ENCODE assay signal across 27 cellular contexts in the genomic region with DNA sequence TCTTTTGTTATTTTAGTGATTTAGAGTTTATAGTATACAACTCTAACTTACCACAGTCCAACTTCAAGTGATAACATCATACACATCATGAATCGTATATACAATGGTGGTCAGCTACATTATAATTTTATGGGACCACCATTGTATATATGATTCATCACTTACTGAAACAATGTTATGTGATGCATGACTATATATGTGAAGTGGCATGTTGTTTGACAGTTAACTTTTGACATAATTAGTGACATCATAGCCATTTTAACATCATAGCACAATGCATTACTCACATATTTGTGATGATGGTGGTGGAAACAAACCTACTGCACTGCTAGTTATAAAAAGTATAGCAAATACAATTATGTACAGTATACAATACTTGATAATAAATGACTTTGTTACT. TPM values are rescaled to one million over a fixed set of nuclear protein-coding genes. Genes with fewer than 3 reads are reported as not detected.
DNase-seq lines count a peak whose midpoint lies in the region; FAIRE-seq and TF ChIP-seq lines count a peak whose summit lies in the region.
"Had no signal": no experiment of that assay in that cellular context is flagged by ENCODE, and none has a peak within 500 bp of the region (broad histone marks: within the 10 kb centered on the region; RNA-seq: fewer than 3 reads in every experiment).

No MANE protein-coding gene starts in this region.

- H3K9me3 Mint-ChIP-seq in astrocyte (ENCODE audit: unreplicated experiment) (no peaks in the 10 kb centered on the region), nephron progenitor cell (peaks cover 9% of the 10 kb centered on the region)
- H3K9me3 Mint-ChIP-seq: CD4-positive, alpha-beta T cell; CD8-positive, alpha-beta memory T cell; H9; HFFc6 had no signal

- FAIRE-seq in D721Med (lab: Jason Lieb, UNC), result peak; percentile 11
- FAIRE-seq in astrocyte (lab: Jason Lieb, UNC), result peak; percentile 17
- FAIRE-seq: GM12892, GM19239, H1 had no signal

- no peaks in the 10 kb centered on the region for H3K9me2 ChIP-seq in hepatocyte (replicated peaks; ENCODE audit: insufficient read depth)

- H3K27me3 Mint-ChIP-seq in astrocyte (ENCODE audit: low read depth, unreplicated experiment), result no peaks in the 10 kb centered on the region
- H3K27me3 Mint-ChIP-seq in nephron progenitor cell (ENCODE audit: low read depth, poor library complexity), result peaks cover 11% of the 10 kb centered on the region
- H3K27me3 Mint-ChIP-seq: CD4-positive, alpha-beta T cell had no signal

- no peak overlapping the region for H3K9ac ChIP-seq in astrocyte (ENCODE audit: low read length)
- H3K9ac ChIP-seq: BLaER1 treated with 17β-estradiol and CSF1 and Interleukin-3, amounts not matched to agents 10 nM and 100 nM; GM23248 had no signal

- DNase-seq in D721Med (ENCODE audit: insufficient read length, low spot score), result no peak
- DNase-seq in ELR (ENCODE audit: low read depth), result peak; percentile 52
- no peak for DNase-seq in astrocyte (ENCODE audit: low read depth)
- DNase-seq in hepatocyte (ENCODE audit: low spot score), result no peak
- DNase-seq in nephron progenitor cell, result no peak
- DNase-seq in globus pallidus (ENCODE audit: low spot score), result no peak
- DNase-seq: 8988T; ACHN; AML-193; BE2C; CD4-positive, alpha-beta T cell; CD8-positive, alpha-beta memory T cell; DMS53; DND-41; EL; GF-D8; GM23248; H9; HFFc6 had no signal

- H3K27ac Mint-ChIP-seq in astrocyte (ENCODE audit: unreplicated experiment), result no peak overlapping the region
- no peak overlapping the region for H3K27ac Mint-ChIP-seq in nephron progenitor cell
- H3K27ac Mint-ChIP-seq: CD14-positive monocyte; CD4-positive, alpha-beta T cell; CD8-positive, alpha-beta memory T cell; H9; HFFc6 had no signal

- CTCF ChIA-PET in HEK293 (lab: Yijun Ruan, JAX), result interaction anchor here (0.6 kb wide), 1 partner anchor 1603 kb away, joined by 4 read pairs; no protein-coding TSS in a partner anchor

- POLR2A ChIA-PET in HEK293 (lab: Yijun Ruan, JAX), result no interaction called here

- H4K20me1 ChIP-seq in astrocyte (ENCODE audit: insufficient read depth, low read length) (no peaks in the 10 kb centered on the region), hepatocyte (ENCODE audit: insufficient read depth, poor library complexity, severe bottlenecking) (no peaks in the 10 kb centered on the region)
- H4K20me1 ChIP-seq: BLaER1 treated with 17β-estradiol and CSF1 and Interleukin-3, amounts not matched to agents 10 nM and 100 nM had no signal

- H3K4me2 ChIP-seq in astrocyte (ENCODE audit: low read length), result no peak overlapping the region
- H3K4me2 ChIP-seq in hepatocyte, result no peak overlapping the region
- H3K4me2 ChIP-seq: A549; BLaER1 treated with 17β-estradiol and CSF1 and Interleukin-3, amounts not matched to agents 10 nM and 100 nM had no signal

- TF ChIP-seq CTCF in D721Med (IDR thresholded peaks at IDR 0.05; ENCODE audit: insufficient read depth, missing control alignments) (no peak), HEK293 (tag by site-specific recombination; IDR thresholded peaks at IDR 0.05) (no peak), astrocyte (IDR thresholded peaks at IDR 0.05; ENCODE audit: insufficient read depth, low read depth, low read length) (no peak), hepatocyte (IDR thresholded peaks at IDR 0.05; ENCODE audit: poor library complexity) (no peak), nephron progenitor cell (IDR thresholded peaks at IDR 0.05) (no peak)

- H3K4me3 Mint-ChIP-seq in astrocyte (ENCODE audit: unreplicated experiment) (no peak overlapping the region), nephron progenitor cell (no peak overlapping the region)
- H3K4me3 Mint-ChIP-seq: CD14-positive monocyte; CD4-positive, alpha-beta T cell; CD8-positive, alpha-beta memory T cell; H9; HFFc6 had no signal

- no peaks in the 10 kb centered on the region for H3K9me3 ChIP-seq in HEK293 (ENCODE audit: control insufficient read depth, insufficient read depth, low read depth, low read length)
- H3K9me3 ChIP-seq in astrocyte (ENCODE audit: insufficient read depth, low read depth, low read length), result no peaks in the 10 kb centered on the region
- no peaks in the 10 kb centered on the region for H3K9me3 ChIP-seq in hepatocyte (ENCODE audit: low read depth)
- H3K9me3 ChIP-seq: BE2C had no signal

- no peaks in the 10 kb centered on the region for H3K4me1 Mint-ChIP-seq in astrocyte (ENCODE audit: low read depth, unreplicated experiment)
- no peaks in the 10 kb centered on the region for H3K4me1 Mint-ChIP-seq in nephron progenitor cell
- H3K4me1 Mint-ChIP-seq: CD14-positive monocyte, H9 had no signal

- no peak overlapping the region for H3K27ac ChIP-seq in HEK293 (ENCODE audit: extremely low read depth, low read depth, low read length)
- no peak overlapping the region for H3K27ac ChIP-seq in astrocyte (ENCODE audit: low read depth, low read length)
- no peak overlapping the region for H3K27ac ChIP-seq in hepatocyte
- H3K27ac ChIP-seq: A549; BLaER1 treated with 17β-estradiol and CSF1 and Interleukin-3, amounts not matched to agents 10 nM and 100 nM; GM23248 had no signal

- H2AFZ ChIP-seq in astrocyte (ENCODE audit: low read depth, low read length) (no peak overlapping the region), hepatocyte (no peak overlapping the region)
- H2AFZ ChIP-seq: GM23248 had no signal

- H3K79me2 ChIP-seq in astrocyte (ENCODE audit: insufficient read depth, low read length), result no peaks in the 10 kb centered on the region
- H3K79me2 ChIP-seq in hepatocyte, result no peaks in the 10 kb centered on the region

- H3K27me3 ChIP-seq in astrocyte (ENCODE audit: insufficient read depth, low read length) (no peaks in the 10 kb centered on the region), hepatocyte (no peaks in the 10 kb centered on the region)
- H3K27me3 ChIP-seq: BE2C; BLaER1 treated with 17β-estradiol and CSF1 and Interleukin-3, amounts not matched to agents 10 nM and 100 nM had no signal

- WGBS in hepatocyte (ENCODE audit: low lambda C conversion rate, missing lambda C conversion rate), result 94% methylated on average over 1 of the region's 1 CpG

- H3K36me3 Mint-ChIP-seq in astrocyte (ENCODE audit: low read depth, unreplicated experiment) (no peaks in the 10 kb centered on the region), nephron progenitor cell (ENCODE audit: low read depth) (no peaks in the 10 kb centered on the region)
- H3K36me3 Mint-ChIP-seq: CD14-positive monocyte; CD8-positive, alpha-beta memory T cell had no signal

- no peaks in the 10 kb centered on the region for H3K36me3 ChIP-seq in HEK293 (ENCODE audit: control insufficient read depth in 2 of 2, insufficient read depth in 1 of 2, low read length in 2 of 2)
- H3K36me3 ChIP-seq in astrocyte (ENCODE audit: insufficient read depth, low read length), result no peaks in the 10 kb centered on the region
- H3K36me3 ChIP-seq in hepatocyte (replicated peaks; ENCODE audit: insufficient read depth, low read depth), result no peaks in the 10 kb centered on the region
- H3K36me3 ChIP-seq: BE2C; BLaER1 treated with 17β-estradiol and CSF1 and Interleukin-3, amounts not matched to agents 10 nM and 100 nM had no signal

- H3K4me3 ChIP-seq in HEK293 (ENCODE audit: low read depth, low read length), result no peak overlapping the region
- no peak overlapping the region for H3K4me3 ChIP-seq in astrocyte (ENCODE audit: insufficient read depth, low read depth, low read length)
- H3K4me3 ChIP-seq in hepatocyte, result no peak overlapping the region
- H3K4me3 ChIP-seq: A549; BLaER1 treated with 17β-estradiol and CSF1 and Interleukin-3, amounts not matched to agents 10 nM and 100 nM; GM23248 had no signal

- no peaks in the 10 kb centered on the region for H3K4me1 ChIP-seq in HEK293 (ENCODE audit: control insufficient read depth, insufficient read depth, low read length)
- no peaks in the 10 kb centered on the region for H3K4me1 ChIP-seq in astrocyte (ENCODE audit: insufficient read depth, low read length)
- H3K4me1 ChIP-seq in hepatocyte (ENCODE audit: insufficient read depth), result no peaks in the 10 kb centered on the region
- H3K4me1 ChIP-seq: A549; BE2C; BLaER1 treated with 17β-estradiol and CSF1 and Interleukin-3, amounts not matched to agents 10 nM and 100 nM had no signal

TF ChIP-seq in HEK293, 187 proteins besides CTCF, POLR2A, EP300 and RAD21 (continues in another document):
- TF ChIP-seq ZNF157 (tag by site-specific recombination; IDR thresholded peaks at IDR 0.05) (no peak), YY2 (tag by site-specific recombination; IDR thresholded peaks at IDR 0.05) (peak; percentile 60; the same call in 1 of the 2 replicates), ZNF19 (tag by site-specific recombination; IDR thresholded peaks at IDR 0.05; ENCODE audit: low read depth) (no peak), TRIM28 (IDR thresholded peaks at IDR 0.05; ENCODE audit: borderline replicate concordance, low read length) (no peak), ZNF629 (tag by site-specific recombination; IDR thresholded peaks at IDR 0.05) (peak; percentile 71), KLF16 (tag by site-specific recombination; IDR thresholded peaks at IDR 0.05) (no peak), ZNF239 (tag by site-specific recombination; IDR thresholded peaks at IDR 0.05) (no peak), GLIS1 (tag by site-specific recombination; IDR thresholded peaks at IDR 0.05) (no peak)
- TF ChIP-seq, protein P1, sequence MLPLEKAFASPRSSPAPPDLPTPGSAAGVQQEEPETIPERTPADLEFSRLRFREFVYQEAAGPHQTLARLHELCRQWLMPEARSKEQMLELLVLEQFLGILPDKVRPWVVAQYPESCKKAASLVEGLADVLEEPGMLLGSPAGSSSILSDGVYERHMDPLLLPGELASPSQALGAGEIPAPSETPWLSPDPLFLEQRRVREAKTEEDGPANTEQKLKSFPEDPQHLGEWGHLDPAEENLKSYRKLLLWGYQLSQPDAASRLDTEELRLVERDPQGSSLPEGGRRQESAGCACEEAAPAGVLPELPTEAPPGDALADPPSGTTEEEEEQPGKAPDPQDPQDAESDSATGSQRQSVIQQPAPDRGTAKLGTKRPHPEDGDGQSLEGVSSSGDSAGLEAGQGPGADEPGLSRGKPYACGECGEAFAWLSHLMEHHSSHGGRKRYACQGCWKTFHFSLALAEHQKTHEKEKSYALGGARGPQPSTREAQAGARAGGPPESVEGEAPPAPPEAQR (tag by site-specific recombination; IDR thresholded peaks at IDR 0.05), result no peak

RNA-seq across cellular contexts. Expression of gene DYNLL2, which starts 21.9 kb away (rescaled TPM):
- total RNA-seq in astrocyte (24.9 and 29.4 TPM in 2 replicates), hepatocyte (19.0 and 23.2 TPM in 2 replicates)
- polyA plus RNA-seq in hepatocyte, result 2.2 and 2.7 TPM in 2 replicates

RNA-seq across cellular contexts. Expression of gene OR4D1, which starts 43.1 kb away (rescaled TPM):
- total RNA-seq in astrocyte, result not detected in 2 replicates
- total RNA-seq in hepatocyte, result not detected in 2 replicates
- polyA plus RNA-seq in hepatocyte, result not detected in 2 replicates
- total RNA-seq: G401, GM23248, HFFc6 had no signal
- polyA plus RNA-seq: CD14-positive monocyte, GM23248 had no signal
